ENCODE assay signal across 8 cellular contexts in genomic region chr1:22143586-22144033, GRCh38. TPM values are rescaled to one million over a fixed set of nuclear protein-coding genes. Genes with fewer than 3 reads are reported as not detected.
A peak's percentile ranks its signal among the peaks of the same experiment; 100 is the strongest.
DNase-seq lines count a peak whose midpoint lies in the region; ATAC-seq, FAIRE-seq and TF ChIP-seq lines count a peak whose summit lies in the region.

No MANE protein-coding gene starts in this region.

- CTCF ChIA-PET in BJ (lab: Yijun Ruan, JAX) (interaction anchor here (1.0 to 1.8 kb wide), 3 partner anchors 9 to 36 kb away, joined by 3 to 7 read pairs (median 7); no protein-coding TSS in a partner anchor), endothelial cell of umbilical vein (lab: Charles Lee) (interaction anchor here (0.7 to 6.3 kb wide), 6 partner anchors 9 to 273 kb away, joined by 4 to 54 read pairs (median 4); no protein-coding TSS in a partner anchor)

- no peak overlapping the region for H3K4me2 ChIP-seq in endothelial cell of umbilical vein (ENCODE audit: insufficient read depth, low read length)

- FAIRE-seq in endothelial cell of umbilical vein (lab: Jason Lieb, UNC) (no peak), kidney (lab: Jason Lieb, UNC) (no peak)

- H3K9ac ChIP-seq in NT2/D1 (ENCODE audit: insufficient read length, low read depth), result peak overlapping the region; percentile 33
- H3K9ac ChIP-seq in endothelial cell of umbilical vein (replicated peaks; ENCODE audit: extremely low read depth, insufficient read depth, low read length), result no peak overlapping the region
- no peak overlapping the region for H3K9ac ChIP-seq in kidney (ENCODE audit: low read length in 2 of 2)

- TF ChIP-seq POLR2A in endothelial cell of umbilical vein (IDR thresholded peaks at IDR 0.05; ENCODE audit: low read depth, low read length), result no peak

- peaks cover 79% of the 10 kb centered on the region for H3K27me3 Mint-ChIP-seq in neural crest cell (ENCODE audit: low read depth)

- H3K4me1 Mint-ChIP-seq in neural crest cell, result peaks cover 7% of the 10 kb centered on the region

- H3K9me3 Mint-ChIP-seq in neural crest cell, result no peaks in the 10 kb centered on the region

- no peak overlapping the region for H2AFZ ChIP-seq in endothelial cell of umbilical vein (ENCODE audit: low read depth, low read length)

- H4K20me1 ChIP-seq in endothelial cell of umbilical vein (replicated peaks; ENCODE audit: control insufficient read depth, extremely low read depth, insufficient read depth, low read length), result no peaks in the 10 kb centered on the region

- H3K36me3 ChIP-seq in BJ (ENCODE audit: control insufficient read depth, insufficient read depth, low read length) (no peaks in the 10 kb centered on the region), NT2/D1 (ENCODE audit: insufficient read depth, insufficient read length, low read length) (no peaks in the 10 kb centered on the region), endothelial cell of umbilical vein (ENCODE audit: control insufficient read depth in 2 of 2, extremely low read depth in 1 of 2, insufficient read depth in 2 of 2, low read length in 2 of 2) (no peaks in the 10 kb centered on the region), kidney (ENCODE audit: control insufficient read depth in 1 of 2, insufficient read depth in 2 of 2, low read length in 2 of 2) (no peaks in the 10 kb centered on the region)

- H3K9me1 ChIP-seq in endothelial cell of umbilical vein (replicated peaks; ENCODE audit: control insufficient read depth, extremely low read depth, insufficient read depth, low read length), result no peaks in the 10 kb centered on the region

- no peak for TF ChIP-seq CTCF in BJ (IDR thresholded peaks at IDR 0.05; ENCODE audit: insufficient read depth, low read depth, low read length)
- no peak for TF ChIP-seq CTCF in endothelial cell of umbilical vein (IDR thresholded peaks at IDR 0.05; ENCODE audit: extremely low read depth in 1 of 2, insufficient read depth in 1 of 2, low read depth in 1 of 2, low read length in 2 of 2)
- TF ChIP-seq CTCF in neural crest cell (conservative IDR thresholded peaks at IDR 0.05), result peak; percentile 14
- TF ChIP-seq CTCF in kidney (IDR thresholded peaks at IDR 0.05; ENCODE audit: borderline replicate concordance, extremely low read depth, insufficient read depth), result no peak

- dilution Hi-C loops in endothelial cell of umbilical vein (cut with MboI; ENCODE audit: extremely low pct_ligation_motif_present, low sequenced_read_pairs), result no loop called here

- POLR2A ChIA-PET in BJ (lab: Charles Lee), result interaction anchor here (0.6 kb wide), 1 partner anchor 90 kb away, joined by 4 read pairs; no protein-coding TSS in a partner anchor
- POLR2A ChIA-PET in endothelial cell of umbilical vein (lab: Charles Lee), result no interaction called here

- intact Hi-C loops in endothelial cell of umbilical vein (cut with micrococcal nuclease), result no loop called here
- intact Hi-C loops in kidney (cut with DNase I), result no loop called here

- peak overlapping the region; percentile 81 for H3K4me3 Mint-ChIP-seq in neural crest cell

- H3K27me3 ChIP-seq in BJ (ENCODE audit: control insufficient read depth, insufficient read depth, low read length) (peaks cover 28% of the 10 kb centered on the region), NT2/D1 (ENCODE audit: insufficient read depth, insufficient read length) (peaks cover 44% of the 10 kb centered on the region), endothelial cell of umbilical vein (ENCODE audit: control insufficient read depth in 2 of 2, insufficient read depth in 2 of 2, low read length in 2 of 2) (peaks cover 28 to 44% of the 10 kb centered on the region in 2 experiments)

- H3K27ac ChIP-seq in endothelial cell of umbilical vein (ENCODE audit: insufficient read depth, low read depth, low read length) (no peak overlapping the region), kidney (ENCODE audit: low read depth in 2 of 2, low read length in 2 of 2) (no peak overlapping the region)

- H3K4me3 ChIP-seq in BJ (ENCODE audit: low read depth, low read length), result peak overlapping the region; percentile 27
- H3K4me3 ChIP-seq in NT2/D1 (ENCODE audit: insufficient read length, low read depth), result peak overlapping the region; percentile 29
- H3K4me3 ChIP-seq in endothelial cell of umbilical vein (replicated peaks in 1 of 3; ENCODE audit: insufficient read depth in 1 of 3, low read depth in 1 of 3, low read length in 3 of 3), result peak overlapping the region in 1 of 3 experiments; percentile 12
- H3K4me3 ChIP-seq in kidney (ENCODE audit: low read length in 2 of 2), result peak overlapping the region in 1 of 2 donors; percentile 2

- H3K27ac Mint-ChIP-seq in neural crest cell (ENCODE audit: unreplicated experiment), result no peak overlapping the region

- H3K4me1 ChIP-seq in NT2/D1 (ENCODE audit: insufficient read depth, insufficient read length) (peaks cover 20% of the 10 kb centered on the region), endothelial cell of umbilical vein (ENCODE audit: control insufficient read depth, extremely low read depth, insufficient read depth, low read length) (peaks cover 4% of the 10 kb centered on the region), kidney (ENCODE audit: control insufficient read depth in 1 of 2, insufficient read depth in 1 of 2, low read depth in 1 of 2, low read length in 2 of 2) (peaks cover 0 to 6% of the 10 kb centered on the region in 2 donors)

- BruUV-seq in endothelial cell of umbilical vein (replicated peaks; lab: Mats Ljungman, UMichigan), result no TSS peak

- ATAC-seq in HG03175 (IDR thresholded peaks at IDR 0.05; ENCODE audit: unreplicated experiment) (no peak), GM19328 (IDR thresholded peaks at IDR 0.05; ENCODE audit: unreplicated experiment) (no peak)

- no peaks in the 10 kb centered on the region for H3K36me3 Mint-ChIP-seq in neural crest cell (ENCODE audit: low read depth)

- no peaks in the 10 kb centered on the region for H3K79me2 ChIP-seq in endothelial cell of umbilical vein (ENCODE audit: control insufficient read depth, insufficient read depth, low read length)

- H3K9me3 ChIP-seq in NT2/D1 (ENCODE audit: insufficient read depth, low read length) (no peaks in the 10 kb centered on the region), endothelial cell of umbilical vein (replicated peaks; ENCODE audit: control insufficient read depth, insufficient read depth, low read length) (no peaks in the 10 kb centered on the region), kidney (ENCODE audit: control insufficient read depth in 1 of 2, low read length in 2 of 2) (no peaks in the 10 kb centered on the region)

- no peak for DNase-seq in BJ (ENCODE audit: low read depth)
- DNase-seq in NT2/D1 (ENCODE audit: low read depth, low spot score), result no peak
- no peak for DNase-seq in endothelial cell of umbilical vein (ENCODE audit: low read depth, low spot score)
- DNase-seq in neural crest cell (ENCODE audit: low read depth, low spot score), result no peak
- DNase-seq in RKO (ENCODE audit: low spot score), result no peak
- no peak for DNase-seq in kidney

TF ChIP-seq in endothelial cell of umbilical vein, 7 proteins besides CTCF, POLR2A, EP300 and RAD21:
- TF ChIP-seq EZH2 (IDR thresholded peaks at IDR 0.05; ENCODE audit: borderline replicate concordance, low read depth, low read length, severe bottlenecking) (peak; percentile 51), FOS (IDR thresholded peaks at IDR 0.05; ENCODE audit: borderline replicate concordance, insufficient read depth, low read length) (no peak), MYC (IDR thresholded peaks at IDR 0.05; ENCODE audit: low read depth, low read length) (no peak), MAX (IDR thresholded peaks at IDR 0.05; ENCODE audit: insufficient read depth, insufficient read length) (no peak), GATA2 (IDR thresholded peaks at IDR 0.05; ENCODE audit: insufficient read depth, insufficient read length, low read depth, low read length) (no peak), POLR2AphosphoS5 (IDR thresholded peaks at IDR 0.05; ENCODE audit: insufficient read depth, low read depth, low read length) (no peak), JUN (IDR thresholded peaks at IDR 0.05; ENCODE audit: borderline replicate concordance, insufficient read depth, insufficient read length, low read depth) (no peak)

RNA-seq across cellular contexts. Expression of gene WNT4, which starts 0.7 kb away (rescaled TPM):
- polyA plus RNA-seq in BJ (2011; rRNA removed), result 0.02 and 0.13 TPM in 2 replicates
- 0.05 TPM in 1 of 2 replicates, not detected in the other for polyA minus RNA-seq in BJ (2011; rRNA and poly(A)+ RNA removed)
- not detected in 2 replicates for total RNA-seq in endothelial cell of umbilical vein
- polyA plus RNA-seq in endothelial cell of umbilical vein, result 0.06 and 0.08 TPM in 2 replicates
- 0.04 and 0.06 TPM in 2 replicates for polyA plus RNA-seq in endothelial cell of umbilical vein (2011; cell fraction: cytosol; rRNA removed)
- 0.14 TPM in 1 of 2 replicates, not detected in the other for polyA plus RNA-seq in endothelial cell of umbilical vein (2011; cell fraction: nucleus; rRNA removed)
- 0.15 and 0.16 TPM in 2 replicates for polyA plus RNA-seq in endothelial cell of umbilical vein (2012)
- polyA minus RNA-seq in endothelial cell of umbilical vein, result 0.06 and 0.10 TPM in 2 replicates
- polyA minus RNA-seq in endothelial cell of umbilical vein (2011; cell fraction: cytosol; rRNA and poly(A)+ RNA removed), result not detected
- polyA minus RNA-seq in endothelial cell of umbilical vein (2011; cell fraction: nucleus; rRNA and poly(A)+ RNA removed), result not detected in 2 replicates
- total RNA-seq in neural crest cell, result 0.16 and 0.23 TPM in 2 replicates
- total RNA-seq in kidney, result 0.69 TPM
- 0.45 TPM for polyA plus RNA-seq in kidney (ENCODE audit: insufficient read depth, low read depth, low replicate concordance)
